ENCODE assay signal across 1 cellular context in genomic region chr6:46848684-46849360, GRCh38.
A peak's percentile ranks its signal among the peaks of the same experiment; 100 is the strongest.
TF ChIP-seq lines count a peak whose summit lies in the region.

No MANE protein-coding gene starts in this region.

TF ChIP-seq in HEK293, 187 proteins besides CTCF, POLR2A, EP300 and RAD21 (continued from another document):
- no peak for TF ChIP-seq ZSCAN5A (tag by site-specific recombination; IDR thresholded peaks at IDR 0.05)
- TF ChIP-seq SP7 (tag by site-specific recombination; IDR thresholded peaks at IDR 0.05), result peak; percentile 14; the same call in 1 of the 2 replicates
- TF ChIP-seq ZNF660 (tag by site-specific recombination; IDR thresholded peaks at IDR 0.05), result 0 out of 2 replicates have a peak, but pooled peaks have one; percentile 33
- no peak for TF ChIP-seq WT1 (tag by site-specific recombination; IDR thresholded peaks at IDR 0.05)
- TF ChIP-seq IKZF3 (tag by site-specific recombination; IDR thresholded peaks at IDR 0.05), result peak; percentile 95
- TF ChIP-seq ZBTB6 (tag by site-specific recombination; IDR thresholded peaks at IDR 0.05), result no peak; the same call in 1 of the 2 replicates
- TF ChIP-seq ZNF600 (tag by site-specific recombination; IDR thresholded peaks at IDR 0.05), result peak; percentile 84
- TF ChIP-seq ZNF2 (tag by site-specific recombination; IDR thresholded peaks at IDR 0.05), result peak; percentile 53
- TF ChIP-seq ZNF433 (tag by site-specific recombination; IDR thresholded peaks at IDR 0.05; ENCODE audit: low read depth), result no peak
- 0 out of 2 replicates have a peak, but pooled peaks have one; percentile 0 for TF ChIP-seq ZBTB21 (tag by site-specific recombination; IDR thresholded peaks at IDR 0.05)
- TF ChIP-seq ZNF148 (tag by site-specific recombination; IDR thresholded peaks at IDR 0.05; ENCODE audit: borderline replicate concordance), result no peak
- 0 out of 2 replicates have a peak, but pooled peaks have one; percentile 36 for TF ChIP-seq ZEB2 (tag by site-specific recombination; IDR thresholded peaks at IDR 0.05)
- TF ChIP-seq ZNF785 (tag by site-specific recombination; IDR thresholded peaks at IDR 0.05), result no peak
- TF ChIP-seq ZNF501 (tag by site-specific recombination; IDR thresholded peaks at IDR 0.05), result peak; percentile 34; the same call in 1 of the 2 replicates
- no peak for TF ChIP-seq INSM2 (tag by site-specific recombination; IDR thresholded peaks at IDR 0.05)
- TF ChIP-seq ZIC2 (tag by site-specific recombination; IDR thresholded peaks at IDR 0.05), result peak; percentile 88
- TF ChIP-seq ZSCAN30 (tag by site-specific recombination; IDR thresholded peaks at IDR 0.05), result peak; percentile 96
- TF ChIP-seq SCRT2 (tag by site-specific recombination; IDR thresholded peaks at IDR 0.05), result 0 out of 2 replicates have a peak, but pooled peaks have one; percentile 13
- TF ChIP-seq ZFP3 (tag by site-specific recombination; IDR thresholded peaks at IDR 0.05; ENCODE audit: low read depth), result no peak
- TF ChIP-seq GLIS1 (tag by site-specific recombination; IDR thresholded peaks at IDR 0.05), result peak; percentile 62
- no peak for TF ChIP-seq OVOL3 (tag by site-specific recombination; IDR thresholded peaks at IDR 0.05)
TF ChIP-seq in HEK293: peak in this region for 19.
